In genomic region chr12:69239286-69239921, GRCh38 we compare ENCODE assay signal across 1 cellular context.
TF ChIP-seq lines count a peak whose summit lies in the region.

TSS of gene CPSF6 (plus strand) at chr12:69239569. CDS start at chr12:69239647, 78 bp downstream.

TF ChIP-seq in HepG2, 621 proteins besides CTCF, POLR2A, EP300 and RAD21 (continued from another document and continues in another):
- TF ChIP-seq ZNF318 (CRISPR knock-in tag; IDR thresholded peaks at IDR 0.05) (no peak; the same call in 1 of the 2 replicates), NFYB (CRISPR knock-in tag; IDR thresholded peaks at IDR 0.05) (no peak), PAWR (CRISPR knock-in tag; IDR thresholded peaks at IDR 0.05; ENCODE audit: borderline replicate concordance) (no peak), AHR (CRISPR knock-in tag; IDR thresholded peaks at IDR 0.05) (no peak), GFI1 (CRISPR knock-in tag; IDR thresholded peaks at IDR 0.05; ENCODE audit: borderline replicate concordance) (peak; percentile 47; the same call in 1 of the 2 replicates), KIAA2018 (CRISPR knock-in tag; IDR thresholded peaks at IDR 0.05; ENCODE audit: borderline replicate concordance) (no peak), RFX1 (IDR thresholded peaks at IDR 0.05) (no peak), RARG (CRISPR knock-in tag; IDR thresholded peaks at IDR 0.05; ENCODE audit: low read depth) (no peak), ZBTB44 (CRISPR knock-in tag; IDR thresholded peaks at IDR 0.05) (no peak), ZHX2 (IDR thresholded peaks at IDR 0.05; ENCODE audit: low read depth) (no peak), ZHX2 (CRISPR knock-in tag; IDR thresholded peaks at IDR 0.05; ENCODE audit: borderline replicate concordance) (no peak; the same call in 1 of the 2 replicates), NFYC (CRISPR knock-in tag; IDR thresholded peaks at IDR 0.05) (no peak)
